8 cellular contexts compared by ENCODE assay signal in the genomic region with DNA sequence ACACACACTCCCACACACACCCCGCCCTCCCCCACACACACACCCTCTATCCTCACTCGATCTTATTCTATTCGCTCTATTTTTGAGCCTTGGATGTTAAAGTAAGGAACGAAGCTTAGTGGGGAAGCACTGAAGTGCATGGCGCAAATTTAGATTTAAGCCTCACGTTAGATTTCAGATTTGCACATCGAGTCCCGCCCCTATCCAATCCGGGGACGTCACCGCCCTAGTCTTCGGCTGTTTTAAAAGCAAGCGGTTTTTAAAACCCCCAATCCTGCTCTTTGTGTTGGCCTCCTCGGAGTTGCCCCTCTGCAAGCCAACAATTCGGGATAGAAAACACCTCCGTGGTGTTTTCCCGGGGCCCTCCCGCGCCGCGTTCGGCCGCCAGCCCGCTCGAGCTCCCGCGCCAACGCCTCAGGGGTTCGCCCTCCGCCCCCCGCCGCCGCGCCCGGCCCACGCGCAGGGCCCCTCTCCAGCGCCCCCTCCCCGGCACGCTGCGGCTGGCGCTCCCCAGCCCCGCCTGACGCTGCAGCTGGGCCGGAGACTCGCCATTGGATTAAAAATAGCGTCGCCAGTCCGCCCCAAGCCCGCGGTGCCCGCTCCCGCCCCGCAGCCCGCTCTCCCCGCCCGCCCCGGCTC. TPM values are rescaled to one million over a fixed set of nuclear protein-coding genes. Genes with fewer than 3 reads are reported as not detected.
DNase-seq lines count a peak whose midpoint lies in the region; ATAC-seq, FAIRE-seq and TF ChIP-seq lines count a peak whose summit lies in the region.

A gene with protein sequence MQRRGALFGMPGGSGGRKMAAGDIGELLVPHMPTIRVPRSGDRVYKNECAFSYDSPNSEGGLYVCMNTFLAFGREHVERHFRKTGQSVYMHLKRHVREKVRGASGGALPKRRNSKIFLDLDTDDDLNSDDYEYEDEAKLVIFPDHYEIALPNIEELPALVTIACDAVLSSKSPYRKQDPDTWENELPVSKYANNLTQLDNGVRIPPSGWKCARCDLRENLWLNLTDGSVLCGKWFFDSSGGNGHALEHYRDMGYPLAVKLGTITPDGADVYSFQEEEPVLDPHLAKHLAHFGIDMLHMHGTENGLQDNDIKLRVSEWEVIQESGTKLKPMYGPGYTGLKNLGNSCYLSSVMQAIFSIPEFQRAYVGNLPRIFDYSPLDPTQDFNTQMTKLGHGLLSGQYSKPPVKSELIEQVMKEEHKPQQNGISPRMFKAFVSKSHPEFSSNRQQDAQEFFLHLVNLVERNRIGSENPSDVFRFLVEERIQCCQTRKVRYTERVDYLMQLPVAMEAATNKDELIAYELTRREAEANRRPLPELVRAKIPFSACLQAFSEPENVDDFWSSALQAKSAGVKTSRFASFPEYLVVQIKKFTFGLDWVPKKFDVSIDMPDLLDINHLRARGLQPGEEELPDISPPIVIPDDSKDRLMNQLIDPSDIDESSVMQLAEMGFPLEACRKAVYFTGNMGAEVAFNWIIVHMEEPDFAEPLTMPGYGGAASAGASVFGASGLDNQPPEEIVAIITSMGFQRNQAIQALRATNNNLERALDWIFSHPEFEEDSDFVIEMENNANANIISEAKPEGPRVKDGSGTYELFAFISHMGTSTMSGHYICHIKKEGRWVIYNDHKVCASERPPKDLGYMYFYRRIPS (plus strand): TSS at position 574 of the 639 bp plus-strand sequence. CDS start 186 bp downstream, outside the sequence.

- CTCF ChIA-PET in activated CD4-positive, alpha-beta memory T cell treated with anti-CD3 and anti-CD28 coated beads for 36 hours (lab: Charles Lee): interaction anchor here (0.7 to 1.4 kb wide), 2 partner anchors 9 to 48 kb away, joined by 3 read pairs; a partner anchor contains a TSS

- peak; percentile 60 for FAIRE-seq in GM19239 (lab: Jason Lieb, UNC)

- TF ChIP-seq CTCF in CD14-positive monocyte (IDR thresholded peaks at IDR 0.05): no peak

- H3K4me3 ChIP-seq in effector memory CD4-positive, alpha-beta T cell (ENCODE audit: insufficient read depth, low read depth, low read length, poor library complexity, severe bottlenecking): peak within 1 kb of the TSS; percentile 93

- intact Hi-C loops in CD14-positive monocyte (cut with micrococcal nuclease): no loop called here
- intact Hi-C loops in activated CD4-positive, alpha-beta memory T cell treated with anti-CD3 and anti-CD28 coated beads for 36 hours (cut with micrococcal nuclease): loop anchor here (1.0 to 10.0 kb wide), 7 partner anchors 43 to 1336 kb away; a partner anchor contains a TSS

- H3K9me3 Mint-ChIP-seq in CD14-positive monocyte: peaks cover 0 to 2% (median 0%) of the 10 kb centered on the region in 7 donors
- H3K9me3 Mint-ChIP-seq in activated CD4-positive, alpha-beta memory T cell treated with anti-CD3 and anti-CD28 coated beads for 36 hours: no peaks in the 10 kb centered on the region

- POLR2A ChIA-PET in activated CD4-positive, alpha-beta memory T cell treated with anti-CD3 and anti-CD28 coated beads for 36 hours (lab: Charles Lee): interaction anchor here (0.6 to 1.3 kb wide), 4 partner anchors 9 to 843 kb away, joined by 3 to 5 read pairs (median 4); a partner anchor contains a TSS

- peak within 1 kb of the TSS; percentile 91 to 95 for H3K4me3 Mint-ChIP-seq in CD14-positive monocyte
- H3K4me3 Mint-ChIP-seq in activated CD4-positive, alpha-beta memory T cell treated with anti-CD3 and anti-CD28 coated beads for 36 hours: peak within 1 kb of the TSS; percentile 90

- H3K9me3 ChIP-seq in effector memory CD4-positive, alpha-beta T cell (ENCODE audit: control insufficient read depth, low read length): no peaks in the 10 kb centered on the region

- peaks cover 0 to 5% of the 10 kb centered on the region in 2 donors for H3K36me3 Mint-ChIP-seq in CD14-positive monocyte
- peaks cover 3% of the 10 kb centered on the region for H3K36me3 Mint-ChIP-seq in activated CD4-positive, alpha-beta memory T cell treated with anti-CD3 and anti-CD28 coated beads for 36 hours

- H3K27me3 Mint-ChIP-seq in CD14-positive monocyte (ENCODE audit: low read depth in 3 of 3): peaks cover 14 to 37% (median 19%) of the 10 kb centered on the region in 3 donors
- H3K27me3 Mint-ChIP-seq in activated CD4-positive, alpha-beta memory T cell treated with anti-CD3 and anti-CD28 coated beads for 36 hours: peaks cover 1% of the 10 kb centered on the region

- peak within 1 kb of the TSS; percentile 71 for H3K27ac ChIP-seq in effector memory CD4-positive, alpha-beta T cell (ENCODE audit: insufficient read depth, low read length, poor library complexity, severe bottlenecking)

- peak; percentile 73 for ATAC-seq in HG03432 (IDR thresholded peaks at IDR 0.05; ENCODE audit: unreplicated experiment)

- DNase-seq in CD14-positive monocyte (ENCODE audit: low spot score) (no peak), GM19239 (ENCODE audit: insufficient read length, low spot score) (peak; percentile 61), NCI-H69 (lab: John Stamatoyannopoulos, UW) (peak; percentile 93), medulla oblongata (ENCODE audit: extremely low spot score) (peak; percentile 82)
- peak; percentile 72 for DNase-seq in activated CD4-positive, alpha-beta memory T cell treated with anti-CD3 and anti-CD28 coated beads for 36 hours
- peak; percentile 30 to 50 (median 36) for DNase-seq in effector memory CD4-positive, alpha-beta T cell
- peak; percentile 8 for DNase-seq in stimulated activated CD8-positive, alpha-beta memory T cell treated with anti-CD3 and anti-CD28 coated beads, Interleukin-12 subunit alpha, Interleukin-12 subunit beta, amount 100 ng/mL, for 24 hours (ENCODE audit: extremely low read depth)

- peaks cover 5% of the 10 kb centered on the region for H3K4me1 ChIP-seq in effector memory CD4-positive, alpha-beta T cell (ENCODE audit: control insufficient read depth, insufficient read depth, low read length, poor library complexity, severe bottlenecking)

- no peaks in the 10 kb centered on the region for H3K27me3 ChIP-seq in effector memory CD4-positive, alpha-beta T cell (replicated peaks; ENCODE audit: control insufficient read depth, insufficient read depth, low read length, poor library complexity, severe bottlenecking)

- peaks cover 29% of the 10 kb centered on the region for H3K4me1 Mint-ChIP-seq in CD14-positive monocyte
- peaks cover 25% of the 10 kb centered on the region for H3K4me1 Mint-ChIP-seq in activated CD4-positive, alpha-beta memory T cell treated with anti-CD3 and anti-CD28 coated beads for 36 hours (ENCODE audit: low read depth)

- H3K27ac Mint-ChIP-seq in CD14-positive monocyte: peak within 1 kb of the TSS; percentile 39 to 84 (median 78)
- H3K27ac Mint-ChIP-seq in activated CD4-positive, alpha-beta memory T cell treated with anti-CD3 and anti-CD28 coated beads for 36 hours: peak within 1 kb of the TSS; percentile 71

- H3K36me3 ChIP-seq in effector memory CD4-positive, alpha-beta T cell (ENCODE audit: control insufficient read depth, insufficient read depth, low read length): no peaks in the 10 kb centered on the region

RNA-seq across cellular contexts. Expression of the gene that starts here (rescaled TPM):
- 1 to 10 TPM in 1 of 2 donors, under 1 TPM in 1; 0.31 to 1.6 TPM for polyA plus RNA-seq in CD14-positive monocyte
- 10 to 100 TPM; 11.9 to 12.5 TPM for total RNA-seq in activated CD4-positive, alpha-beta memory T cell treated with anti-CD3 and anti-CD28 coated beads for 36 hours
